In the genomic region with DNA sequence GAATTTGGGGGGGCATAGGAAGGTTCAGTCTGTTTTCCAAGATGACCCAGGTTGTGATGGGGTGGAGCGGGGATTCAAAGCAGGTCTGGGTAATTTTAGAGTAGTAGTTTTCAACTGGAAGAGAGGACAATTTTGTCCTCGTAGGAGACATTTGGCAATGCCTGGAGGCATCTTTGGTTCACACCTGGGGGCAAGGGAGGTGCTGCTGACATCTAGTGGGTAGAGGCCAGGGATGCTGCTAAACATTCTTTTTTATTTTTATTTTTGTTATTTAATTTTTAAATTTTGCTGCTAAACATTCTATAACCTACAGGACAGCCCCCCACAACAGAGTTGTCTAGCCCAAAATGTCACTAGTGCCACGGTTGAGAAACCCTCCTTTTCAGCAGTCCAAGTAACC, we compare ENCODE assay signal across 10 cellular contexts. TPM values are rescaled to one million over a fixed set of nuclear protein-coding genes. Genes with fewer than 3 reads are reported as not detected.
DNase-seq lines count a peak whose midpoint lies in the region; ATAC-seq and TF ChIP-seq lines count a peak whose summit lies in the region.
"Had no signal": no experiment of that assay in that cellular context is flagged by ENCODE, and none has a peak within 500 bp of the region (broad histone marks: within the 10 kb centered on the region; RNA-seq: fewer than 3 reads in every experiment).

No MANE protein-coding gene starts in this region.

- H4K20me1 ChIP-seq in GM23338 (replicated peaks; ENCODE audit: insufficient read depth) = peaks cover 18% of the 10 kb centered on the region

- H3K9ac ChIP-seq in adipocyte (ENCODE audit: low read length) = peak overlapping the region; percentile 97

- H3K9me3 ChIP-seq in adipocyte (ENCODE audit: control insufficient read depth, low read length) (no peaks in the 10 kb centered on the region), testis (no peaks in the 10 kb centered on the region)

- no peaks in the 10 kb centered on the region for H3K9me2 ChIP-seq in GM23338 (ENCODE audit: insufficient read depth)

- H3K9me3 Mint-ChIP-seq in GM23338 (no peaks in the 10 kb centered on the region), memory B cell (no peaks in the 10 kb centered on the region)

- H3K27ac Mint-ChIP-seq in GM23338 (peak overlapping the region; percentile 88), memory B cell (peak overlapping the region; percentile 85)

- H3K27me3 Mint-ChIP-seq in GM23338 (ENCODE audit: insufficient read depth, low read depth, poor library complexity) (peaks cover 8% of the 10 kb centered on the region), memory B cell (no peaks in the 10 kb centered on the region)

- peaks cover 44% of the 10 kb centered on the region for H3K4me1 Mint-ChIP-seq in GM23338
- H3K4me1 Mint-ChIP-seq in memory B cell = peaks cover 36% of the 10 kb centered on the region

- H3K27ac ChIP-seq in GM23338 (ENCODE audit: low read depth) (no peak overlapping the region), testis (peak overlapping the region in 1 of 2 donors; percentile 93)

- H3K36me3 Mint-ChIP-seq in GM23338 (ENCODE audit: low read depth) = no peaks in the 10 kb centered on the region; the same call in 1 of the 3 replicates
- peaks cover 2% of the 10 kb centered on the region for H3K36me3 Mint-ChIP-seq in memory B cell

- H3K4me3 ChIP-seq in AG10803 (ENCODE audit: low read length) (peak overlapping the region; percentile 79), GM23338 (peak overlapping the region; percentile 76), adipocyte (ENCODE audit: low read length) (peak overlapping the region; percentile 98), testis (no peak overlapping the region)

- H3K4me2 ChIP-seq in GM23338 = peak overlapping the region; percentile 92

- WGBS in testis, 2 donors = 41 to 57% methylated on average over 3 of the region's 3 CpGs

- DNase-seq in AG10803 (ENCODE audit: low read depth) (no peak), GM23338 (ENCODE audit: low spot score) (no peak), adipocyte (ENCODE audit: low read depth) (peak; percentile 16), memory B cell (ENCODE audit: low spot score in 2 of 2) (no peak), testis (no peak), NCI-H1694 treated with DMSO at 0.1 percent for 48 hours (lab: John Stamatoyannopoulos, UW) (no peak), SHP77 treated with DMSO at 0.1 percent for 48 hours (lab: John Stamatoyannopoulos, UW) (no peak), NCI-H128 (lab: John Stamatoyannopoulos, UW; ENCODE audit: unreplicated experiment) (no peak)
- DNase-seq: activated effector memory CD4-positive, alpha-beta T cell treated with Interleukin-2 at 50 U/mL for 16 hours; NCI-H1105 had no signal

- no peaks in the 10 kb centered on the region for H3F3A ChIP-seq in GM23338 (replicated peaks; ENCODE audit: low read depth)

- peak overlapping the region; percentile 91 for H3K4me3 Mint-ChIP-seq in GM23338
- peak overlapping the region; percentile 88 for H3K4me3 Mint-ChIP-seq in memory B cell

- H3K36me3 ChIP-seq in GM23338 (ENCODE audit: insufficient read depth) = no peaks in the 10 kb centered on the region
- H3K36me3 ChIP-seq in adipocyte (ENCODE audit: control insufficient read depth, insufficient read depth, low read length, severe bottlenecking) = no peaks in the 10 kb centered on the region
- H3K36me3 ChIP-seq in testis (ENCODE audit: low read depth, missing control alignments) = no peaks in the 10 kb centered on the region

- TF ChIP-seq POLR2A in testis (IDR thresholded peaks at IDR 0.05) = no peak

- H2AFZ ChIP-seq in GM23338 = no peak overlapping the region

- intact Hi-C loops in testis (cut with DNase I; ENCODE audit: low total_unique reads) = no loop called here

- H3K4me1 ChIP-seq in GM23338 (ENCODE audit: insufficient read depth) = peaks cover 34% of the 10 kb centered on the region
- H3K4me1 ChIP-seq in adipocyte (ENCODE audit: control insufficient read depth, insufficient read depth, low read length) = peaks cover 41% of the 10 kb centered on the region
- peaks cover 3% of the 10 kb centered on the region for H3K4me1 ChIP-seq in testis

- H3K27me3 ChIP-seq in GM23338 (ENCODE audit: insufficient read depth) = peaks cover 10% of the 10 kb centered on the region; the same call in 1 of the 2 replicates
- no peaks in the 10 kb centered on the region for H3K27me3 ChIP-seq in adipocyte (replicated peaks; ENCODE audit: control insufficient read depth, insufficient read depth, low read length)
- H3K27me3 ChIP-seq in testis = no peaks in the 10 kb centered on the region

- ATAC-seq in GM23338 (no peak), memory B cell (ENCODE audit: low read depth) (no peak)

- peaks cover 66% of the 10 kb centered on the region for H3K79me2 ChIP-seq in GM23338 (replicated peaks; ENCODE audit: insufficient read depth)

- TF ChIP-seq CTCF in AG10803 (conservative IDR thresholded peaks at IDR 0.05; ENCODE audit: low read length) (peak; percentile 26), GM23338 (conservative IDR thresholded peaks at IDR 0.05; ENCODE audit: low read depth in 2 of 2) (peak in 1 of 2 experiments; percentile 35; a peak in 3 of 4 replicates), testis (IDR thresholded peaks at IDR 0.05) (no peak)

TF ChIP-seq in GM23338, 12 proteins besides CTCF, POLR2A, EP300 and RAD21:
- TF ChIP-seq CREB1 (CRISPR knock-in tag; IDR thresholded peaks at IDR 0.05; ENCODE audit: low read depth) = no peak
- no peak for TF ChIP-seq JUNB (IDR thresholded peaks at IDR 0.05; ENCODE audit: unreplicated experiment)
- no peak for TF ChIP-seq ZNF331 (CRISPR knock-in tag; IDR thresholded peaks at IDR 0.05; ENCODE audit: low read depth)
- no peak for TF ChIP-seq EZH2phosphoT487 (IDR thresholded peaks at IDR 0.05; ENCODE audit: unreplicated experiment)
- TF ChIP-seq, protein P1, sequence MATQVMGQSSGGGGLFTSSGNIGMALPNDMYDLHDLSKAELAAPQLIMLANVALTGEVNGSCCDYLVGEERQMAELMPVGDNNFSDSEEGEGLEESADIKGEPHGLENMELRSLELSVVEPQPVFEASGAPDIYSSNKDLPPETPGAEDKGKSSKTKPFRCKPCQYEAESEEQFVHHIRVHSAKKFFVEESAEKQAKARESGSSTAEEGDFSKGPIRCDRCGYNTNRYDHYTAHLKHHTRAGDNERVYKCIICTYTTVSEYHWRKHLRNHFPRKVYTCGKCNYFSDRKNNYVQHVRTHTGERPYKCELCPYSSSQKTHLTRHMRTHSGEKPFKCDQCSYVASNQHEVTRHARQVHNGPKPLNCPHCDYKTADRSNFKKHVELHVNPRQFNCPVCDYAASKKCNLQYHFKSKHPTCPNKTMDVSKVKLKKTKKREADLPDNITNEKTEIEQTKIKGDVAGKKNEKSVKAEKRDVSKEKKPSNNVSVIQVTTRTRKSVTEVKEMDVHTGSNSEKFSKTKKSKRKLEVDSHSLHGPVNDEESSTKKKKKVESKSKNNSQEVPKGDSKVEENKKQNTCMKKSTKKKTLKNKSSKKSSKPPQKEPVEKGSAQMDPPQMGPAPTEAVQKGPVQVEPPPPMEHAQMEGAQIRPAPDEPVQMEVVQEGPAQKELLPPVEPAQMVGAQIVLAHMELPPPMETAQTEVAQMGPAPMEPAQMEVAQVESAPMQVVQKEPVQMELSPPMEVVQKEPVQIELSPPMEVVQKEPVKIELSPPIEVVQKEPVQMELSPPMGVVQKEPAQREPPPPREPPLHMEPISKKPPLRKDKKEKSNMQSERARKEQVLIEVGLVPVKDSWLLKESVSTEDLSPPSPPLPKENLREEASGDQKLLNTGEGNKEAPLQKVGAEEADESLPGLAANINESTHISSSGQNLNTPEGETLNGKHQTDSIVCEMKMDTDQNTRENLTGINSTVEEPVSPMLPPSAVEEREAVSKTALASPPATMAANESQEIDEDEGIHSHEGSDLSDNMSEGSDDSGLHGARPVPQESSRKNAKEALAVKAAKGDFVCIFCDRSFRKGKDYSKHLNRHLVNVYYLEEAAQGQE (IDR thresholded peaks at IDR 0.05; ENCODE audit: unreplicated experiment) = no peak
- no peak for TF ChIP-seq ZNF114 (CRISPR knock-in tag; IDR thresholded peaks at IDR 0.05)
- TF ChIP-seq NANOG (IDR thresholded peaks at IDR 0.05; ENCODE audit: borderline replicate concordance) = no peak
TF ChIP-seq in GM23338: peak in this region for 0.

RNA-seq across cellular contexts. Expression of a gene that starts 1.9 kb away (rescaled TPM):
- 36.8 and 45.1 TPM in 2 replicates for total RNA-seq in GM23338 (2014; rRNA removed; shearing (Covaris generic))
- polyA plus RNA-seq in GM23338 (2016; fragmentation: Nextera tagmentation; extraction: Ambion mirVana) = 42.5 and 43.3 TPM in 2 replicates
- 10 to 100 TPM; 12.9 to 13.1 TPM for total RNA-seq in testis
- polyA plus RNA-seq in testis (ENCODE audit: insufficient read depth, low read depth, low replicate concordance) = 13.2 TPM

RNA-seq across cellular contexts. Expression of a gene that starts 37.9 kb away (rescaled TPM):
- total RNA-seq in GM23338 (2014; rRNA removed; shearing (Covaris generic)) = 2.5 and 5.5 TPM in 2 replicates
- polyA plus RNA-seq in GM23338 (2016; fragmentation: Nextera tagmentation; extraction: Ambion mirVana) = 0.89 and 1.2 TPM in 2 replicates
- 1 to 10 TPM; 4.8 to 5.6 TPM for total RNA-seq in testis
- polyA plus RNA-seq in testis (ENCODE audit: insufficient read depth, low read depth, low replicate concordance) = 2.1 TPM

RNA-seq across cellular contexts. Expression of a gene that starts 43.6 kb away (rescaled TPM):
- 12.9 and 14.6 TPM in 2 replicates for total RNA-seq in GM23338 (2014; rRNA removed; shearing (Covaris generic))
- polyA plus RNA-seq in GM23338 (2016; fragmentation: Nextera tagmentation; extraction: Ambion mirVana) (11.7 and 12.2 TPM in 2 replicates), testis (ENCODE audit: insufficient read depth, low read depth, low replicate concordance) (7.1 TPM)
- 1 to 10 TPM; 8.7 to 9.7 TPM for total RNA-seq in testis

RNA-seq across cellular contexts. Expression of a gene that starts 43.7 kb away (rescaled TPM):
- total RNA-seq in GM23338 (2014; rRNA removed; shearing (Covaris generic)) = 21.2 and 25.4 TPM in 2 replicates
- polyA plus RNA-seq in GM23338 (2016; fragmentation: Nextera tagmentation; extraction: Ambion mirVana) = 34.1 and 55.0 TPM in 2 replicates
- 10 to 100 TPM; 36.3 to 39.7 TPM for total RNA-seq in testis
- polyA plus RNA-seq in testis (ENCODE audit: insufficient read depth, low read depth, low replicate concordance) = 11.5 TPM

Comparison
In these comparisons a context has a peak if more than half of its experiments do, and no peak if none do; other contexts are left out.
1. H3K4me3 ChIP-seq: peak in AG10803 (single experiment), GM23338 (single experiment) and adipocyte (single experiment); none in testis (0 of 2).